Comparison of ENCODE assay signal across 8 cellular contexts in the genomic region with DNA sequence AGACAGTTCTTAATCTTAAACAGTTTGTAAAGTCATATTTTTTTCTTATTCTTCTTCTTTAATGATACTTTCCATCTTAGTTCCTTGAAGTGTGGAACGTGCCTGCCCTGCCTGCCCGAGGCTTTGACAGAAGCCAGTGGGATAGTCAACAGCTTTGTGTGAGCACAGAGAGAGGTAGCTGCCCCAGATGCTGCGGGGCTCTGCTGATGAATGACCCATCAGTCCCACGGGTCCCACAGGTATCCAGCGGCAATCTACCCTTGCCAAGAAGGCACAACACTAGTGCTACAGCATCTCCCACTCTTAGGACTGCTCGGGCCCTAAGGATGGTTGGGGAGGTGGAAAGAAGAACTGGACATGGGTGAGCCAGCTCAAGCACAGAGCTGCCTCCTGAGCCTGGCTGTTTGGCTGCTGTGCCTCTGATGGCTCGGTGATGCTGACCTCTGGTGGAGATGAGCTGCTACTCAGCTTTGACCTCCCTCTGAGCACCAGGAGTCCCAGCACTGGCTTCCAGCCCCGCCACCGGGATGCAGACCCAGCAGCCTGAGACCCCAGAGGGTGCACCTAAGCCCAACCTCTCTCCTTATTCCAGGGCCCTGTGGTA. TPM values are rescaled to one million over a fixed set of nuclear protein-coding genes. Genes with fewer than 3 reads are reported as not detected.
A peak's percentile ranks its signal among the peaks of the same experiment; 100 is the strongest.
DNase-seq lines count a peak whose midpoint lies in the region; ATAC-seq and TF ChIP-seq lines count a peak whose summit lies in the region.

No MANE protein-coding gene starts in this region.

- CTCF ChIA-PET in WTC11 (lab: Charles Lee), result interaction anchor here (0.6 to 5.2 kb wide), 88 partner anchors 9 to 448 kb away, joined by 3 to 363 read pairs (median 5); a partner anchor contains a TSS

- DNase-seq in activated T-cell treated with anti-CD3 and anti-CD28 coated beads, Interleukin-2, amount 50 U/mL, for 24 hours, result peak; percentile 39
- no peak for DNase-seq in activated T-cell treated with anti-CD3 and anti-CD28 coated beads, Interleukin-2, amount 50 U/mL, for 1 hour
- DNase-seq in NCI-H1694 treated with DMSO at 0.1 percent for 48 hours (lab: John Stamatoyannopoulos, UW) (peak; percentile 43), WTC11 (ENCODE audit: low spot score) (peak; percentile 88), foreskin melanocyte (peak; percentile 61), ovary (peak; percentile 25 to 59 (median 49)), immature natural killer cell (no peak)

- ATAC-seq in HG02642 (IDR thresholded peaks at IDR 0.05; ENCODE audit: poor library complexity, unreplicated experiment) (peak; percentile 69), WTC11 (peak; percentile 97)

- no peak for TF ChIP-seq EP300 in ovary (IDR thresholded peaks at IDR 0.05)

- H3K36me3 Mint-ChIP-seq in activated T-cell treated with anti-CD3 and anti-CD28 coated beads, Interleukin-2, amount 50 U/mL, for 24 hours (ENCODE audit: low read depth), result no peaks in the 10 kb centered on the region
- H3K36me3 Mint-ChIP-seq in WTC11, result no peaks in the 10 kb centered on the region
- H3K36me3 Mint-ChIP-seq in immature natural killer cell, result no peaks in the 10 kb centered on the region

- no peaks in the 10 kb centered on the region for H3K9me3 Mint-ChIP-seq in activated T-cell treated with anti-CD3 and anti-CD28 coated beads, Interleukin-2, amount 50 U/mL, for 24 hours
- H3K9me3 Mint-ChIP-seq in WTC11, result peaks cover 5% of the 10 kb centered on the region
- no peaks in the 10 kb centered on the region for H3K9me3 Mint-ChIP-seq in immature natural killer cell

- TF ChIP-seq POLR2A in ovary (IDR thresholded peaks at IDR 0.05), result no peak

- H3K9me3 ChIP-seq in ovary, result no peaks in the 10 kb centered on the region

- no peaks in the 10 kb centered on the region for H3K27me3 ChIP-seq in ovary

- H3K27ac Mint-ChIP-seq in activated T-cell treated with anti-CD3 and anti-CD28 coated beads, Interleukin-2, amount 50 U/mL, for 24 hours, result no peak overlapping the region
- H3K27ac Mint-ChIP-seq in WTC11 (no peak overlapping the region), immature natural killer cell (no peak overlapping the region)

- 30 to 39% (median 35%) methylated on average over 9 of the region's 9 CpGs for WGBS in ovary, 3 donors

- H3K4me1 ChIP-seq in ovary (ENCODE audit: insufficient read depth), result peaks cover 1% of the 10 kb centered on the region

- no peak overlapping the region for H3K4me3 Mint-ChIP-seq in activated T-cell treated with anti-CD3 and anti-CD28 coated beads, Interleukin-2, amount 50 U/mL, for 24 hours
- no peak overlapping the region for H3K4me3 Mint-ChIP-seq in WTC11
- H3K4me3 Mint-ChIP-seq in immature natural killer cell, result no peak overlapping the region

- H3K36me3 ChIP-seq in ovary, result no peaks in the 10 kb centered on the region

- intact Hi-C loops in ovary (cut with DNase I), result loop anchor here in 3 of 4 donors (5.0 to 10.0 kb wide), 3 partner anchors 124 to 407 kb away; no protein-coding TSS in a partner anchor

- TF ChIP-seq CTCF in WTC11 (IDR thresholded peaks at IDR 0.05) (peak; percentile 32), ovary (IDR thresholded peaks at IDR 0.05) (no peak)

- no peak overlapping the region for H3K27ac ChIP-seq in ovary

- POLR2A ChIA-PET in WTC11 (lab: Charles Lee), result interaction anchor here (0.6 to 2.3 kb wide), 6 partner anchors 76 to 408 kb away, joined by 3 to 13 read pairs (median 5); a partner anchor contains a TSS

- no peak overlapping the region for H3K4me3 ChIP-seq in ovary

- H3K4me1 Mint-ChIP-seq in activated T-cell treated with anti-CD3 and anti-CD28 coated beads, Interleukin-2, amount 50 U/mL, for 24 hours (ENCODE audit: low read depth), result peaks cover 15% of the 10 kb centered on the region
- H3K4me1 Mint-ChIP-seq in WTC11, result no peaks in the 10 kb centered on the region; the same call in 1 of the 2 replicates
- H3K4me1 Mint-ChIP-seq in immature natural killer cell, result peaks cover 8 to 12% of the 10 kb centered on the region in 2 donors

- H3K27me3 Mint-ChIP-seq in activated T-cell treated with anti-CD3 and anti-CD28 coated beads, Interleukin-2, amount 50 U/mL, for 24 hours, result peaks cover 26% of the 10 kb centered on the region
- H3K27me3 Mint-ChIP-seq in WTC11 (ENCODE audit: low read depth) (no peaks in the 10 kb centered on the region), immature natural killer cell (ENCODE audit: low read depth in 3 of 3) (peaks cover 1 to 9% (median 4%) of the 10 kb centered on the region in 3 donors)

TF ChIP-seq in WTC11, 78 proteins besides CTCF, POLR2A, EP300 and RAD21:
- TF ChIP-seq, protein P1, sequence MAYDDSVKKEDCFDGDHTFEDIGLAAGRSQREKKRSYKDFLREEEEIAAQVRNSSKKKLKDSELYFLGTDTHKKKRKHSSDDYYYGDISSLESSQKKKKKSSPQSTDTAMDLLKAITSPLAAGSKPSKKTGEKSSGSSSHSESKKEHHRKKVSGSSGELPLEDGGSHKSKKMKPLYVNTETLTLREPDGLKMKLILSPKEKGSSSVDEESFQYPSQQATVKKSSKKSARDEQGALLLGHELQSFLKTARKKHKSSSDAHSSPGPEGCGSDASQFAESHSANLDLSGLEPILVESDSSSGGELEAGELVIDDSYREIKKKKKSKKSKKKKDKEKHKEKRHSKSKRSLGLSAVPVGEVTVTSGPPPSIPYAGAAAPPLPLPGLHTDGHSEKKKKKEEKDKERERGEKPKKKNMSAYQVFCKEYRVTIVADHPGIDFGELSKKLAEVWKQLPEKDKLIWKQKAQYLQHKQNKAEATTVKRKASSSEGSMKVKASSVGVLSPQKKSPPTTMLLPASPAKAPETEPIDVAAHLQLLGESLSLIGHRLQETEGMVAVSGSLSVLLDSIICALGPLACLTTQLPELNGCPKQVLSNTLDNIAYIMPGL (CRISPR knock-in tag; IDR thresholded peaks at IDR 0.05), result no peak
- TF ChIP-seq, protein P2, sequence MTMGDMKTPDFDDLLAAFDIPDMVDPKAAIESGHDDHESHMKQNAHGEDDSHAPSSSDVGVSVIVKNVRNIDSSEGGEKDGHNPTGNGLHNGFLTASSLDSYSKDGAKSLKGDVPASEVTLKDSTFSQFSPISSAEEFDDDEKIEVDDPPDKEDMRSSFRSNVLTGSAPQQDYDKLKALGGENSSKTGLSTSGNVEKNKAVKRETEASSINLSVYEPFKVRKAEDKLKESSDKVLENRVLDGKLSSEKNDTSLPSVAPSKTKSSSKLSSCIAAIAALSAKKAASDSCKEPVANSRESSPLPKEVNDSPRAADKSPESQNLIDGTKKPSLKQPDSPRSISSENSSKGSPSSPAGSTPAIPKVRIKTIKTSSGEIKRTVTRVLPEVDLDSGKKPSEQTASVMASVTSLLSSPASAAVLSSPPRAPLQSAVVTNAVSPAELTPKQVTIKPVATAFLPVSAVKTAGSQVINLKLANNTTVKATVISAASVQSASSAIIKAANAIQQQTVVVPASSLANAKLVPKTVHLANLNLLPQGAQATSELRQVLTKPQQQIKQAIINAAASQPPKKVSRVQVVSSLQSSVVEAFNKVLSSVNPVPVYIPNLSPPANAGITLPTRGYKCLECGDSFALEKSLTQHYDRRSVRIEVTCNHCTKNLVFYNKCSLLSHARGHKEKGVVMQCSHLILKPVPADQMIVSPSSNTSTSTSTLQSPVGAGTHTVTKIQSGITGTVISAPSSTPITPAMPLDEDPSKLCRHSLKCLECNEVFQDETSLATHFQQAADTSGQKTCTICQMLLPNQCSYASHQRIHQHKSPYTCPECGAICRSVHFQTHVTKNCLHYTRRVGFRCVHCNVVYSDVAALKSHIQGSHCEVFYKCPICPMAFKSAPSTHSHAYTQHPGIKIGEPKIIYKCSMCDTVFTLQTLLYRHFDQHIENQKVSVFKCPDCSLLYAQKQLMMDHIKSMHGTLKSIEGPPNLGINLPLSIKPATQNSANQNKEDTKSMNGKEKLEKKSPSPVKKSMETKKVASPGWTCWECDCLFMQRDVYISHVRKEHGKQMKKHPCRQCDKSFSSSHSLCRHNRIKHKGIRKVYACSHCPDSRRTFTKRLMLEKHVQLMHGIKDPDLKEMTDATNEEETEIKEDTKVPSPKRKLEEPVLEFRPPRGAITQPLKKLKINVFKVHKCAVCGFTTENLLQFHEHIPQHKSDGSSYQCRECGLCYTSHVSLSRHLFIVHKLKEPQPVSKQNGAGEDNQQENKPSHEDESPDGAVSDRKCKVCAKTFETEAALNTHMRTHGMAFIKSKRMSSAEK (CRISPR knock-in tag; IDR thresholded peaks at IDR 0.05; ENCODE audit: borderline replicate concordance), result no peak
- TF ChIP-seq GRHL2 (CRISPR knock-in tag; IDR thresholded peaks at IDR 0.05; ENCODE audit: insufficient replicate concordance, severe bottlenecking) (no peak), PRRX2 (CRISPR knock-in tag; IDR thresholded peaks at IDR 0.05) (no peak), ZNF121 (CRISPR knock-in tag; IDR thresholded peaks at IDR 0.05) (no peak), FOXP1 (CRISPR knock-in tag; IDR thresholded peaks at IDR 0.05; ENCODE audit: borderline replicate concordance) (0 out of 2 replicates have a peak, but pooled peaks have one; percentile 52), ATF1 (CRISPR knock-in tag; IDR thresholded peaks at IDR 0.05) (no peak)
- TF ChIP-seq, protein P3, sequence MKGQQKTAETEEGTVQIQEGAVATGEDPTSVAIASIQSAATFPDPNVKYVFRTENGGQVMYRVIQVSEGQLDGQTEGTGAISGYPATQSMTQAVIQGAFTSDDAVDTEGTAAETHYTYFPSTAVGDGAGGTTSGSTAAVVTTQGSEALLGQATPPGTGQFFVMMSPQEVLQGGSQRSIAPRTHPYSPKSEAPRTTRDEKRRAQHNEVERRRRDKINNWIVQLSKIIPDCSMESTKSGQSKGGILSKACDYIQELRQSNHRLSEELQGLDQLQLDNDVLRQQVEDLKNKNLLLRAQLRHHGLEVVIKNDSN (CRISPR knock-in tag; IDR thresholded peaks at IDR 0.05), result no peak
- TF ChIP-seq, protein P4, sequence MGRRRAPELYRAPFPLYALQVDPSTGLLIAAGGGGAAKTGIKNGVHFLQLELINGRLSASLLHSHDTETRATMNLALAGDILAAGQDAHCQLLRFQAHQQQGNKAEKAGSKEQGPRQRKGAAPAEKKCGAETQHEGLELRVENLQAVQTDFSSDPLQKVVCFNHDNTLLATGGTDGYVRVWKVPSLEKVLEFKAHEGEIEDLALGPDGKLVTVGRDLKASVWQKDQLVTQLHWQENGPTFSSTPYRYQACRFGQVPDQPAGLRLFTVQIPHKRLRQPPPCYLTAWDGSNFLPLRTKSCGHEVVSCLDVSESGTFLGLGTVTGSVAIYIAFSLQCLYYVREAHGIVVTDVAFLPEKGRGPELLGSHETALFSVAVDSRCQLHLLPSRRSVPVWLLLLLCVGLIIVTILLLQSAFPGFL (CRISPR knock-in tag; IDR thresholded peaks at IDR 0.05; ENCODE audit: borderline replicate concordance), result no peak

RNA-seq across cellular contexts. Expression of a gene that starts 11.8 kb away (rescaled TPM):
- total RNA-seq in WTC11 (2021) (0.53 to 0.89 TPM (median 0.66 TPM) in 3 replicates), ovary (10 to 100 TPM in 1 of 7 donors, under 1 TPM in 4, not detected in 2; 0.24 to 11.3 (median 0.45) TPM)
- polyA plus RNA-seq in ovary (10 to 100 TPM in 1 of 2 donors, 1 to 10 TPM in 1; 1.7 to 36.1 TPM), immature natural killer cell (under 1 TPM in 1 of 3 donors, not detected in 2; 0.28 TPM)

Comparison
In these comparisons a context has a peak if more than half of its experiments do, and no peak if none do; other contexts are left out.
1. DNase-seq: peak in activated T-cell treated with anti-CD3 and anti-CD28 coated beads, Interleukin-2, amount 50 U/mL, for 24 hours (single experiment), NCI-H1694 treated with DMSO at 0.1 percent for 48 hours (single experiment), WTC11 (single experiment), foreskin melanocyte (single experiment) and ovary (5 of 5); none in activated T-cell treated with anti-CD3 and anti-CD28 coated beads, Interleukin-2, amount 50 U/mL, for 1 hour (single experiment) and immature natural killer cell (0 of 3).